ENCODE assay signal across 9 cellular contexts in genomic region chr1:151832318-151832984, GRCh38. TPM values are rescaled to one million over a fixed set of nuclear protein-coding genes. Genes with fewer than 3 reads are reported as not detected.
A peak's percentile ranks its signal among the peaks of the same experiment; 100 is the strongest.
DNase-seq lines count a peak whose midpoint lies in the region; ATAC-seq and TF ChIP-seq lines count a peak whose summit lies in the region.
"Had no signal": no experiment of that assay in that cellular context is flagged by ENCODE, and none has a peak within 500 bp of the region (broad histone marks: within the 10 kb centered on the region; RNA-seq: fewer than 3 reads in every experiment).

No MANE protein-coding gene starts in this region.

- dilution Hi-C loops in mammary epithelial cell (cut with HindIII; ENCODE audit: low sequenced_read_pairs) = no loop called here

- in situ Hi-C loops in mammary epithelial cell (cut with MboI; ENCODE audit: low sequenced_read_pairs in 2 of 2) = loop anchor here (10.0 to 25.0 kb wide), 4 partner anchors 98 to 398 kb away; partner anchors contain the start of gene TUFT1 (in 1 of the 2)

- H3K36me3 ChIP-seq in mammary epithelial cell (ENCODE audit: insufficient read depth, low read length) (no peaks in the 10 kb centered on the region), lung (ENCODE audit: control insufficient read depth in 2 of 2, insufficient read depth in 2 of 2, low read length in 2 of 2) (no peaks in the 10 kb centered on the region)

- H3K27ac ChIP-seq in mammary epithelial cell (ENCODE audit: insufficient read depth, low read depth, low read length) (no peak overlapping the region), lung (ENCODE audit: low read depth in 1 of 2, low read length in 1 of 2) (peak overlapping the region in 1 of 2 donors; percentile 44)

- no peaks in the 10 kb centered on the region for H3K79me2 ChIP-seq in mammary epithelial cell (ENCODE audit: insufficient read depth, low read length)

- H3K4me1 ChIP-seq in mammary epithelial cell (ENCODE audit: insufficient read depth, low read length) (peaks cover 36% of the 10 kb centered on the region), lung (ENCODE audit: control insufficient read depth in 2 of 2, insufficient read depth in 2 of 2, low read length in 2 of 2) (peaks cover 4 to 24% of the 10 kb centered on the region in 2 donors)

- 30% methylated on average over 10 of the region's 10 CpGs for WGBS in mammary epithelial cell (ENCODE audit: low coverage, missing lambda C conversion rate)
- WGBS in lung, 2 donors = 51 to 62% methylated on average over 10 of the region's 10 CpGs

- peak overlapping the region; percentile 4 for H2AFZ ChIP-seq in mammary epithelial cell (ENCODE audit: low read depth, low read length)

- H3K9me3 ChIP-seq in mammary epithelial cell (replicated peaks; ENCODE audit: insufficient read depth, low read length) (no peaks in the 10 kb centered on the region), lung (ENCODE audit: control insufficient read depth in 2 of 2, insufficient read depth in 1 of 2, low read length in 1 of 2) (no peaks in the 10 kb centered on the region)

- CTCF ChIA-PET in mammary epithelial cell (lab: Charles Lee; ENCODE audit: low non-redundant PET) = no interaction called here

- ATAC-seq in lung (ENCODE audit: insufficient read depth, low FRiP score) (peak; percentile 10), HG03432 (IDR thresholded peaks at IDR 0.05; ENCODE audit: unreplicated experiment) (no peak), HG03175 (IDR thresholded peaks at IDR 0.05; ENCODE audit: unreplicated experiment) (no peak)

- BruUV-seq in mammary epithelial cell (replicated peaks; lab: Mats Ljungman, UMichigan) = no TSS peak

- no peaks in the 10 kb centered on the region for H4K20me1 ChIP-seq in mammary epithelial cell (ENCODE audit: insufficient read depth, low read length)

- H3K4me2 ChIP-seq in mammary epithelial cell (ENCODE audit: insufficient read depth, low read depth, low read length) = no peak overlapping the region

- DNase-seq in Ammon's horn (ENCODE audit: low spot score) (peak; percentile 71), LNCaP clone FGC (ENCODE audit: low read depth) (peak; percentile 97), mammary epithelial cell (peak; percentile 69), lung (ENCODE audit: low spot score) (peak; percentile 92), DMS114 treated with DMSO at 0.1 percent for 48 hours (lab: John Stamatoyannopoulos, UW; ENCODE audit: unreplicated experiment) (no peak), MV-4-11 (lab: John Stamatoyannopoulos, UW) (no peak)

- intact Hi-C loops in mammary epithelial cell (cut with micrococcal nuclease) = no loop called here

- TF ChIP-seq CTCF in LNCaP clone FGC (IDR thresholded peaks at IDR 0.05; ENCODE audit: control insufficient read depth, extremely low read depth, insufficient read depth) (no peak), mammary epithelial cell (conservative IDR thresholded peaks at IDR 0.05 in 1 of 2, IDR thresholded peaks at IDR 0.05 in 1 of 2; ENCODE audit: extremely low read depth in 1 of 2, insufficient read depth in 1 of 2, low read depth in 1 of 2, low read length in 2 of 2) (no peak), lung (IDR thresholded peaks at IDR 0.05; ENCODE audit: control extremely low read depth, extremely low read depth) (no peak)

- H3K4me3 ChIP-seq in LNCaP clone FGC (ENCODE audit: low read depth, low read length) = peak overlapping the region; percentile 75
- no peak overlapping the region for H3K4me3 ChIP-seq in mammary epithelial cell (replicated peaks in 1 of 3; ENCODE audit: insufficient read depth in 1 of 3, low read depth in 2 of 3, low read length in 3 of 3)
- no peak overlapping the region for H3K4me3 ChIP-seq in lung

- H3K27me3 ChIP-seq in mammary epithelial cell (ENCODE audit: insufficient read depth, low read length) (no peaks in the 10 kb centered on the region), lung (ENCODE audit: control insufficient read depth, insufficient read depth) (no peaks in the 10 kb centered on the region)

- H3K9ac ChIP-seq in mammary epithelial cell (ENCODE audit: insufficient read depth, low read length) = no peak overlapping the region

RNA-seq across cellular contexts. Expression of gene RORC, which starts 0.8 kb away (rescaled TPM):
- total RNA-seq in mammary epithelial cell = under 1 TPM in 1 of 2 donors, not detected in 1; 0.33 TPM
- polyA plus RNA-seq in mammary epithelial cell = 0.09 TPM
- polyA minus RNA-seq in mammary epithelial cell = 0.26 TPM
- total RNA-seq in lung = 10 to 100 TPM; 10.9 to 24.7 TPM
- polyA plus RNA-seq in lung = 1 to 10 TPM; 7.6 to 8.4 TPM

RNA-seq across cellular contexts. Expression of gene C2CD4D, which starts 7.2 kb away (rescaled TPM):
- total RNA-seq in mammary epithelial cell (under 1 TPM; 0.17 to 0.33 TPM), lung (under 1 TPM in 1 of 2 donors, not detected in 1; 0.40 TPM)
- polyA plus RNA-seq in mammary epithelial cell (0.19 TPM), lung (under 1 TPM; 0.10 to 0.19 TPM)
- polyA minus RNA-seq in mammary epithelial cell = not detected
- total RNA-seq: urinary bladder had no signal

RNA-seq across cellular contexts. Expression of gene THEM5, which starts 21.1 kb away (rescaled TPM):
- not detected for total RNA-seq in mammary epithelial cell
- polyA plus RNA-seq in mammary epithelial cell = not detected
- not detected for polyA minus RNA-seq in mammary epithelial cell
- not detected for total RNA-seq in lung
- polyA plus RNA-seq in lung = not detected
- total RNA-seq: urinary bladder had no signal
- polyA plus RNA-seq: urinary bladder had no signal

RNA-seq across cellular contexts. Expression of gene LINGO4, which starts 27.2 kb away (rescaled TPM):
- total RNA-seq in mammary epithelial cell = not detected
- polyA plus RNA-seq in mammary epithelial cell = not detected
- polyA minus RNA-seq in mammary epithelial cell = not detected
- total RNA-seq in lung = under 1 TPM in 1 of 2 donors, not detected in 1; 0.40 TPM
- under 1 TPM; 0.05 to 0.12 TPM for polyA plus RNA-seq in lung

RNA-seq across cellular contexts. Expression of gene TDRKH, which starts 42.2 kb away (rescaled TPM):
- total RNA-seq in mammary epithelial cell (1 to 10 TPM; 3.0 to 9.3 TPM), lung (10 to 100 TPM; 11.6 to 18.1 TPM)
- polyA plus RNA-seq in mammary epithelial cell (6.7 TPM), lung (1 to 10 TPM; 5.6 to 6.1 TPM)
- 6.8 TPM for polyA minus RNA-seq in mammary epithelial cell

Comparison
In these comparisons a context has a peak if more than half of its experiments do, and no peak if none do; other contexts are left out.
1. DNase-seq: peak in Ammon's horn (single experiment), LNCaP clone FGC (single experiment), mammary epithelial cell (single experiment) and lung (single experiment); none in DMS114 treated with DMSO at 0.1 percent for 48 hours (single experiment) and MV-4-11 (single experiment).
2. RNA of gene RORC, which starts 0.8 kb away (total RNA-seq): 10.9 to 24.7 TPM in lung; 0.33 TPM in mammary epithelial cell; every median in the first group is over 4 times any median in the second.